In genomic region chr22:19215360-19215759, GRCh38 we compare ENCODE assay signal across 20 cellular contexts.
"Had no signal": no experiment of that assay in that cellular context is flagged by ENCODE, and none has a peak within 500 bp of the region (broad histone marks: within the 10 kb centered on the region; RNA-seq: fewer than 3 reads in every experiment).

No MANE protein-coding gene starts in this region.

- H3K4me1 ChIP-seq: foreskin keratinocyte, lower lobe of right lung, suprapubic skin had no signal

- H3K9me3 ChIP-seq: left ventricle myocardium inferior, lower lobe of right lung, suprapubic skin, thyroid gland had no signal

- FAIRE-seq: kidney had no signal

- H3K36me3 Mint-ChIP-seq: memory B cell; stimulated activated effector memory CD8-positive, alpha-beta T cell treated with anti-CD3 and anti-CD28 coated beads, Interleukin-12 subunit alpha, Interleukin-12 subunit beta, amount 100 ng/mL, for 72 hours had no signal

- H3K4me1 Mint-ChIP-seq: stimulated activated effector memory CD8-positive, alpha-beta T cell treated with anti-CD3 and anti-CD28 coated beads, Interleukin-12 subunit alpha, Interleukin-12 subunit beta, amount 100 ng/mL, for 72 hours had no signal

- H3K79me2 ChIP-seq: hepatocyte had no signal

- H2AFZ ChIP-seq: hepatocyte had no signal

- H3K4me3 ChIP-seq: hepatocyte, left ventricle myocardium inferior, lower lobe of right lung, suprapubic skin, thyroid gland had no signal

- H3K27me3 Mint-ChIP-seq: type B pancreatic cell had no signal

- H3K27ac Mint-ChIP-seq: memory B cell; nephron progenitor cell; stimulated activated effector memory CD8-positive, alpha-beta T cell treated with anti-CD3 and anti-CD28 coated beads, Interleukin-12 subunit alpha, Interleukin-12 subunit beta, amount 100 ng/mL, for 72 hours; type B pancreatic cell had no signal

- H3K4me2 ChIP-seq: hepatocyte had no signal

- H3K9me3 Mint-ChIP-seq: central memory CD8-positive, alpha-beta T cell; memory B cell; nephron progenitor cell; stimulated activated effector memory CD8-positive, alpha-beta T cell treated with anti-CD3 and anti-CD28 coated beads, Interleukin-12 subunit alpha, Interleukin-12 subunit beta, amount 100 ng/mL, for 72 hours; type B pancreatic cell had no signal

- ATAC-seq: foreskin keratinocyte; left cardiac atrium; lower lobe of right lung; right cardiac atrium; stimulated activated effector memory CD8-positive, alpha-beta T cell treated with anti-CD3 and anti-CD28 coated beads, Interleukin-12 subunit alpha, Interleukin-12 subunit beta, amount 100 ng/mL, for 72 hours; stimulated activated naive CD8-positive, alpha-beta T cell treated with anti-CD3 and anti-CD28 coated beads, Interleukin-15, Interleukin-2, amounts not matched to agents 100 U/mL and 50 U/mL, for 24 hours had no signal

- H3K27me3 ChIP-seq: foreskin keratinocyte, hepatocyte, suprapubic skin, thyroid gland had no signal

- H3K4me3 Mint-ChIP-seq: central memory CD8-positive, alpha-beta T cell; memory B cell; nephron progenitor cell; stimulated activated effector memory CD8-positive, alpha-beta T cell treated with anti-CD3 and anti-CD28 coated beads, Interleukin-12 subunit alpha, Interleukin-12 subunit beta, amount 100 ng/mL, for 72 hours; type B pancreatic cell had no signal

- DNase-seq: foreskin keratinocyte; head of caudate nucleus; kidney; left cardiac atrium; left ventricle myocardium inferior; lower lobe of right lung; midbrain; nephron progenitor cell; posterior cingulate gyrus; right cardiac atrium; stimulated activated CD4-positive, alpha-beta T cell treated with anti-CD3 and anti-CD28 coated beads, Interleukin-4, amount 100 ng/mL, for 1 hour; stimulated activated CD8-positive, alpha-beta memory T cell treated with anti-CD3 and anti-CD28 coated beads, Interleukin-4, amount 100 ng/mL, for 48 hours; stimulated activated naive CD8-positive, alpha-beta T cell treated with anti-CD3 and anti-CD28 coated beads, Interleukin-15, Interleukin-2, amounts not matched to agents 100 U/mL and 50 U/mL, for 24 hours; thyroid gland had no signal

- H3K27ac ChIP-seq: foreskin keratinocyte, hepatocyte, left ventricle myocardium inferior, lower lobe of right lung, suprapubic skin, thyroid gland had no signal
